ENCODE assay signal across 7 cellular contexts in genomic region chr10:128172756-128173155, GRCh38.
"Had no signal": no experiment of that assay in that cellular context is flagged by ENCODE, and none has a peak within 500 bp of the region (broad histone marks: within the 10 kb centered on the region; RNA-seq: fewer than 3 reads in every experiment).

No MANE protein-coding gene starts in this region.

- DNase-seq: GOT3, H7, IMR-90 had no signal

- H3K9ac ChIP-seq: GM23248 had no signal

- H3K9me3 ChIP-seq: HAP-1 had no signal

- H3K4me3 ChIP-seq: GM23248, HAP-1, K562 had no signal

- H3K27ac ChIP-seq: GM23248 had no signal

- FAIRE-seq: HTR-8/SVneo, K562 had no signal

- ATAC-seq: K562 had no signal

- H3K36me3 ChIP-seq: HAP-1 had no signal

- H2AFZ ChIP-seq: GM23248 had no signal

- H3K4me1 ChIP-seq: HAP-1 had no signal
